In genomic region chr17:35183332-35183731, GRCh38 we compare ENCODE assay signal across 17 cellular contexts. TPM values are rescaled to one million over a fixed set of nuclear protein-coding genes. Genes with fewer than 3 reads are reported as not detected.
DNase-seq lines count a peak whose midpoint lies in the region; ATAC-seq and TF ChIP-seq lines count a peak whose summit lies in the region.
"Had no signal": no experiment of that assay in that cellular context is flagged by ENCODE, and none has a peak within 500 bp of the region (broad histone marks: within the 10 kb centered on the region; RNA-seq: fewer than 3 reads in every experiment).

No MANE protein-coding gene starts in this region.

- peaks cover 8% of the 10 kb centered on the region for H3K27me3 ChIP-seq in endodermal cell (ENCODE audit: control insufficient read depth, insufficient read depth, low read length, poor library complexity, severe bottlenecking)
- H3K27me3 ChIP-seq in transverse colon: no peaks in the 10 kb centered on the region
- H3K27me3 ChIP-seq: MG63, Peyer's patch had no signal

- ATAC-seq in activated CD8-positive, alpha-beta T cell treated with anti-CD3 and anti-CD28 coated beads for 36 hours: peak; percentile 34
- peak; percentile 41 for ATAC-seq in stimulated activated naive CD8-positive, alpha-beta T cell treated with anti-CD3 and anti-CD28 coated beads, Interleukin-15, amount 100 ng/mL, for 72 hours
- ATAC-seq: Right ventricle myocardium inferior had no signal

- intact Hi-C loops in activated CD8-positive, alpha-beta T cell treated with anti-CD3 and anti-CD28 coated beads for 36 hours (cut with micrococcal nuclease): no loop called here
- intact Hi-C loops in transverse colon (cut with DNase I; ENCODE audit: low total_unique reads): no loop called here

- H3K27ac ChIP-seq in endodermal cell (ENCODE audit: low read depth, low read length) (no peak overlapping the region), transverse colon (no peak overlapping the region)
- H3K27ac ChIP-seq: C4-2B, Peyer's patch had no signal

- H3K4me3 ChIP-seq in endodermal cell (ENCODE audit: low read length) (no peak overlapping the region), transverse colon (no peak overlapping the region)
- H3K4me3 ChIP-seq: MG63, Peyer's patch had no signal

- H3K9ac ChIP-seq in endodermal cell (ENCODE audit: extremely low read depth, low read length, poor library complexity, severe bottlenecking): peak overlapping the region; percentile 6

- DNase-seq in activated T-cell treated with anti-CD3 and anti-CD28 coated beads, Interleukin-2, amount 50 U/mL, for 24 hours: no peak
- DNase-seq in activated T-cell treated with anti-CD3 and anti-CD28 coated beads, Interleukin-2, amount 50 U/mL, for 48 hours: no peak
- peak; percentile 48 for DNase-seq in activated CD8-positive, alpha-beta T cell treated with anti-CD3 and anti-CD28 coated beads for 36 hours
- DNase-seq in endodermal cell: no peak
- peak in 1 of 2 donors; percentile 33 for DNase-seq in stimulated activated naive CD8-positive, alpha-beta T cell treated with anti-CD3 and anti-CD28 coated beads, Interleukin-15, amount 100 ng/mL, for 72 hours
- DNase-seq in HEK293T (ENCODE audit: extremely low spot score): no peak
- no peak for DNase-seq in transverse colon
- DNase-seq: COR-L47, EL, MG63, NCI-H1092 treated with DMSO at 0.1 percent for 48 hours, NCI-H2227 treated with DMSO at 0.1 percent for 48 hours, NCI-H524, Peyer's patch had no signal

- H3K4me1 Mint-ChIP-seq in activated T-cell treated with anti-CD3 and anti-CD28 coated beads, Interleukin-2, amount 50 U/mL, for 24 hours (ENCODE audit: low read depth): peaks cover 58% of the 10 kb centered on the region
- H3K4me1 Mint-ChIP-seq in activated CD8-positive, alpha-beta T cell treated with anti-CD3 and anti-CD28 coated beads for 36 hours (ENCODE audit: low read depth): peaks cover 67% of the 10 kb centered on the region
- H3K4me1 Mint-ChIP-seq in endodermal cell: no peaks in the 10 kb centered on the region
- H3K4me1 Mint-ChIP-seq in stimulated activated naive CD8-positive, alpha-beta T cell treated with anti-CD3 and anti-CD28 coated beads, Interleukin-15, amount 100 ng/mL, for 72 hours: peaks cover 71% of the 10 kb centered on the region

- TF ChIP-seq CTCF in activated CD8-positive, alpha-beta T cell treated with anti-CD3 and anti-CD28 coated beads for 36 hours (IDR thresholded peaks at IDR 0.05): no peak
- TF ChIP-seq CTCF in endodermal cell (conservative IDR thresholded peaks at IDR 0.05): no peak
- no peak for TF ChIP-seq CTCF in transverse colon (IDR thresholded peaks at IDR 0.05)

- TF ChIP-seq POLR2A in transverse colon (IDR thresholded peaks at IDR 0.05): no peak

- no peaks in the 10 kb centered on the region for H3K36me3 Mint-ChIP-seq in activated T-cell treated with anti-CD3 and anti-CD28 coated beads, Interleukin-2, amount 50 U/mL, for 24 hours (ENCODE audit: low read depth)
- peaks cover 5% of the 10 kb centered on the region for H3K36me3 Mint-ChIP-seq in activated CD8-positive, alpha-beta T cell treated with anti-CD3 and anti-CD28 coated beads for 36 hours (ENCODE audit: low read depth)
- H3K36me3 Mint-ChIP-seq in endodermal cell (ENCODE audit: low read depth): no peaks in the 10 kb centered on the region

- H3K4me3 Mint-ChIP-seq in activated T-cell treated with anti-CD3 and anti-CD28 coated beads, Interleukin-2, amount 50 U/mL, for 24 hours: no peak overlapping the region
- no peak overlapping the region for H3K4me3 Mint-ChIP-seq in activated CD8-positive, alpha-beta T cell treated with anti-CD3 and anti-CD28 coated beads for 36 hours
- no peak overlapping the region for H3K4me3 Mint-ChIP-seq in endodermal cell
- H3K4me3 Mint-ChIP-seq in stimulated activated naive CD8-positive, alpha-beta T cell treated with anti-CD3 and anti-CD28 coated beads, Interleukin-15, amount 100 ng/mL, for 72 hours: no peak overlapping the region

- in situ Hi-C loops in transverse colon (cut with MboI; ENCODE audit: low pct_ligation_motif_present in 1 of 4, low pct_unique_long_range_greater_than_20kb in 1 of 4, low sequenced_read_pairs in 3 of 4): no loop called here

- POLR2A ChIA-PET in activated CD8-positive, alpha-beta T cell treated with anti-CD3 and anti-CD28 coated beads for 36 hours (lab: Charles Lee): interaction anchor here (1.1 kb wide), 1 partner anchor 30 kb away, joined by 3 read pairs; no protein-coding TSS in a partner anchor
- POLR2A ChIA-PET in HEK293T (lab: Yijun Ruan, JAX): no interaction called here

- H3K9me3 Mint-ChIP-seq in activated T-cell treated with anti-CD3 and anti-CD28 coated beads, Interleukin-2, amount 50 U/mL, for 24 hours: no peaks in the 10 kb centered on the region
- H3K9me3 Mint-ChIP-seq in activated CD8-positive, alpha-beta T cell treated with anti-CD3 and anti-CD28 coated beads for 36 hours: peaks cover 8% of the 10 kb centered on the region
- H3K9me3 Mint-ChIP-seq in endodermal cell: no peaks in the 10 kb centered on the region
- peaks cover 0 to 9% of the 10 kb centered on the region in 2 donors for H3K9me3 Mint-ChIP-seq in stimulated activated naive CD8-positive, alpha-beta T cell treated with anti-CD3 and anti-CD28 coated beads, Interleukin-15, amount 100 ng/mL, for 72 hours

- CTCF ChIA-PET in activated CD8-positive, alpha-beta T cell treated with anti-CD3 and anti-CD28 coated beads for 36 hours (lab: Charles Lee): interaction anchor here (0.7 to 1.6 kb wide), 7 partner anchors 17 to 565 kb away, joined by 3 to 8 read pairs (median 3); partner anchors contain the start of gene SLFN12L
- CTCF ChIA-PET in HEK293T (lab: Yijun Ruan, JAX): interaction anchor here (0.6 kb wide), 1 partner anchor 821 kb away, joined by 3 read pairs; no protein-coding TSS in a partner anchor

- H3K36me3 ChIP-seq in endodermal cell (ENCODE audit: control insufficient read depth, insufficient read depth, low read length) (no peaks in the 10 kb centered on the region), transverse colon (no peaks in the 10 kb centered on the region)
- H3K36me3 ChIP-seq: MG63, Peyer's patch had no signal

- H3K4me1 ChIP-seq in endodermal cell (ENCODE audit: control insufficient read depth, insufficient read depth, low read length) (no peaks in the 10 kb centered on the region), transverse colon (no peaks in the 10 kb centered on the region)
- H3K4me1 ChIP-seq: Peyer's patch had no signal

- H3K27me3 Mint-ChIP-seq in activated T-cell treated with anti-CD3 and anti-CD28 coated beads, Interleukin-2, amount 50 U/mL, for 24 hours: no peaks in the 10 kb centered on the region
- H3K27me3 Mint-ChIP-seq in activated CD8-positive, alpha-beta T cell treated with anti-CD3 and anti-CD28 coated beads for 36 hours: no peaks in the 10 kb centered on the region
- H3K27me3 Mint-ChIP-seq in endodermal cell (ENCODE audit: insufficient read depth): peaks cover 6% of the 10 kb centered on the region
- H3K27me3 Mint-ChIP-seq in stimulated activated naive CD8-positive, alpha-beta T cell treated with anti-CD3 and anti-CD28 coated beads, Interleukin-15, amount 100 ng/mL, for 72 hours: no peaks in the 10 kb centered on the region

- no peak for TF ChIP-seq EP300 in transverse colon (IDR thresholded peaks at IDR 0.05; ENCODE audit: low read depth)

- H3K27ac Mint-ChIP-seq in activated T-cell treated with anti-CD3 and anti-CD28 coated beads, Interleukin-2, amount 50 U/mL, for 24 hours: peak overlapping the region; percentile 44
- H3K27ac Mint-ChIP-seq in activated CD8-positive, alpha-beta T cell treated with anti-CD3 and anti-CD28 coated beads for 36 hours: no peak overlapping the region
- no peak overlapping the region for H3K27ac Mint-ChIP-seq in endodermal cell
- no peak overlapping the region for H3K27ac Mint-ChIP-seq in stimulated activated naive CD8-positive, alpha-beta T cell treated with anti-CD3 and anti-CD28 coated beads, Interleukin-15, amount 100 ng/mL, for 72 hours

- no peaks in the 10 kb centered on the region for H3K9me3 ChIP-seq in endodermal cell (ENCODE audit: control insufficient read depth, low read length)
- H3K9me3 ChIP-seq in transverse colon: no peaks in the 10 kb centered on the region
- H3K9me3 ChIP-seq: MG63, Peyer's patch had no signal

- 81 to 100% methylated on average over 3 to 6 of the region's 6 CpGs for WGBS in endodermal cell (ENCODE audit: insufficient coverage in 1 of 2, insufficient read length in 1 of 2), 2 experiments
- 47 to 76% methylated on average over 3 to 6 of the region's 6 CpGs for WGBS in transverse colon (ENCODE audit: low coverage in 1 of 2), 2 donors

TF ChIP-seq in HEK293T, 16 proteins besides CTCF, POLR2A, EP300 and RAD21:
- TF ChIP-seq ELF4 (IDR thresholded peaks at IDR 0.05): no peak
- TF ChIP-seq FOXA1 (IDR thresholded peaks at IDR 0.05): no peak
- TF ChIP-seq BHLHE40 (IDR thresholded peaks at IDR 0.05; ENCODE audit: borderline replicate concordance): no peak
- no peak for TF ChIP-seq TARDBP (IDR thresholded peaks at IDR 0.05)

RNA-seq across cellular contexts. Expression of gene SLC35G3, which starts 10.9 kb away (rescaled TPM):
- not detected for total RNA-seq in activated CD8-positive, alpha-beta T cell treated with anti-CD3 and anti-CD28 coated beads for 36 hours
- total RNA-seq in endodermal cell (not detected), transverse colon (not detected)
- polyA plus RNA-seq in endodermal cell (2013, experiment 1 of 2): not detected
- polyA plus RNA-seq in endodermal cell (2013, experiment 2 of 2): not detected
- total RNA-seq: HT-29, Peyer's patch, Right ventricle myocardium inferior had no signal

RNA-seq across cellular contexts. Expression of gene UNC45B, which starts 35.7 kb away (rescaled TPM):
- under 1 TPM in 1 of 2 experiments, not detected in 1; 0.11 TPM for total RNA-seq in activated CD8-positive, alpha-beta T cell treated with anti-CD3 and anti-CD28 coated beads for 36 hours
- total RNA-seq in endodermal cell (not detected), transverse colon (under 1 TPM in 1 of 4 donors, not detected in 3; 0.14 TPM)
- polyA plus RNA-seq in endodermal cell (2013, experiment 1 of 2): not detected
- polyA plus RNA-seq in endodermal cell (2013, experiment 2 of 2): not detected
- total RNA-seq: HT-29, Peyer's patch had no signal

RNA-seq across cellular contexts. Expression of gene NLE1, which starts 41.2 kb away (rescaled TPM):
- total RNA-seq in activated CD8-positive, alpha-beta T cell treated with anti-CD3 and anti-CD28 coated beads for 36 hours: 10 to 100 TPM; 49.1 to 49.8 TPM
- total RNA-seq in endodermal cell (10 to 100 TPM; 20.7 to 26.9 TPM), transverse colon (10 to 100 TPM in 1 of 4 donors, 1 to 10 TPM in 3; 4.0 to 13.2 (median 6.9) TPM)
- 18.1 TPM for polyA plus RNA-seq in endodermal cell (2013, experiment 1 of 2)
- 15.7 TPM for polyA plus RNA-seq in endodermal cell (2013, experiment 2 of 2)

RNA-seq across cellular contexts. Expression of gene SLFN5, which starts 59.5 kb away (rescaled TPM):
- 10 to 100 TPM; 29.1 to 32.7 TPM for total RNA-seq in activated CD8-positive, alpha-beta T cell treated with anti-CD3 and anti-CD28 coated beads for 36 hours
- total RNA-seq in endodermal cell (10 to 100 TPM; 12.4 TPM), transverse colon (10 to 100 TPM in 1 of 4 donors, 1 to 10 TPM in 3; 2.8 to 14.0 (median 5.7) TPM)
- 5.5 TPM for polyA plus RNA-seq in endodermal cell (2013, experiment 1 of 2)
- polyA plus RNA-seq in endodermal cell (2013, experiment 2 of 2): 7.3 TPM
